ENCODE assay signal across 8 cellular contexts in genomic region chr6:115891111-115891669, GRCh38.
DNase-seq lines count a peak whose midpoint lies in the region; ATAC-seq and TF ChIP-seq lines count a peak whose summit lies in the region.

No MANE protein-coding gene starts in this region.

- H3K4me1 ChIP-seq in adipocyte (ENCODE audit: control insufficient read depth, insufficient read depth, low read length) (peaks cover 12% of the 10 kb centered on the region), A673 (ENCODE audit: insufficient read depth, low read length, poor library complexity, severe bottlenecking) (no peaks in the 10 kb centered on the region)

- H3K27me3 ChIP-seq in BJ (ENCODE audit: control insufficient read depth, insufficient read depth, low read length) (no peaks in the 10 kb centered on the region), adipocyte (replicated peaks; ENCODE audit: control insufficient read depth, insufficient read depth, low read length) (no peaks in the 10 kb centered on the region), A673 (replicated peaks; ENCODE audit: insufficient read depth, low read depth, low read length, poor library complexity) (no peaks in the 10 kb centered on the region)

- DNase-seq in BJ (ENCODE audit: low read depth) (peak; percentile 7), adipocyte (ENCODE audit: low read depth) (peak; percentile 33), COLO668 (lab: John Stamatoyannopoulos, UW; ENCODE audit: unreplicated experiment) (no peak), NCI-H69 (lab: John Stamatoyannopoulos, UW) (no peak), A673 (ENCODE audit: low spot score) (no peak), G401 (ENCODE audit: low spot score) (no peak)

- H3K36me3 ChIP-seq in BJ (ENCODE audit: control insufficient read depth, insufficient read depth, low read length) = no peaks in the 10 kb centered on the region
- H3K36me3 ChIP-seq in adipocyte (ENCODE audit: control insufficient read depth, insufficient read depth, low read length, severe bottlenecking) = no peaks in the 10 kb centered on the region
- H3K36me3 ChIP-seq in A673 (ENCODE audit: insufficient read depth, low read length, poor library complexity, severe bottlenecking) = no peaks in the 10 kb centered on the region

- H3K9me3 ChIP-seq in adipocyte (ENCODE audit: control insufficient read depth, low read length) (no peaks in the 10 kb centered on the region), A673 (ENCODE audit: low read depth, low read length, poor library complexity, severe bottlenecking) (no peaks in the 10 kb centered on the region)

- POLR2A ChIA-PET in BJ (lab: Charles Lee) = no interaction called here
- POLR2A ChIA-PET in A673 (lab: Charles Lee; ENCODE audit: low non-redundant PET) = no interaction called here

- intact Hi-C loops in A673 (cut with micrococcal nuclease; ENCODE audit: unreplicated experiment) = no loop called here

- no peak for TF ChIP-seq CTCF in BJ (IDR thresholded peaks at IDR 0.05; ENCODE audit: insufficient read depth, low read depth, low read length)
- no peak for TF ChIP-seq CTCF in A673 (conservative IDR thresholded peaks at IDR 0.05; ENCODE audit: low read depth, low read length)

- in situ Hi-C loops in G401 (cut with HindIII; ENCODE audit: low sequenced_read_pairs) = no loop called here

- no TSS peak for BruUV-seq in A673 (replicated peaks; lab: Mats Ljungman, UMichigan)

- ATAC-seq in GM19395 (IDR thresholded peaks at IDR 0.05; ENCODE audit: unreplicated experiment) (peak; percentile 98), HG03108 (IDR thresholded peaks at IDR 0.05; ENCODE audit: unreplicated experiment) (peak; percentile 93)

- H3K4me3 ChIP-seq in BJ (ENCODE audit: low read depth, low read length) (no peak overlapping the region), adipocyte (ENCODE audit: low read length) (no peak overlapping the region), A673 (ENCODE audit: low read depth, low read length, poor library complexity, severe bottlenecking) (no peak overlapping the region)

- CTCF ChIA-PET in BJ (lab: Yijun Ruan, JAX) (no interaction called here), A673 (lab: Charles Lee) (no interaction called here)

- no peak overlapping the region for H3K27ac ChIP-seq in A673 (ENCODE audit: low read depth, low read length, poor library complexity, severe bottlenecking)

- no peak overlapping the region for H3K9ac ChIP-seq in adipocyte (ENCODE audit: low read length)

Comparison
In these comparisons a context has a peak if more than half of its experiments do, and no peak if none do; other contexts are left out.
1. DNase-seq: peak in BJ (single experiment) and adipocyte (single experiment); none in COLO668 (single experiment), NCI-H69 (single experiment), A673 (single experiment) and G401 (single experiment).